8 cellular contexts compared by ENCODE assay signal in genomic region chr10:3805227-3805790, GRCh38. TPM values are rescaled to one million over a fixed set of nuclear protein-coding genes. Genes with fewer than 3 reads are reported as not detected.
DNase-seq lines count a peak whose midpoint lies in the region; ATAC-seq and TF ChIP-seq lines count a peak whose summit lies in the region.

No MANE protein-coding gene starts in this region.

- peaks cover 34% of the 10 kb centered on the region for H3K4me1 Mint-ChIP-seq in GM23338
- H3K4me1 Mint-ChIP-seq in activated naive CD4-positive, alpha-beta T cell treated with anti-CD3 and anti-CD28 coated beads for 36 hours (ENCODE audit: low read depth): peaks cover 73% of the 10 kb centered on the region

- H3K27me3 ChIP-seq in GM23338 (ENCODE audit: insufficient read depth) (no peaks in the 10 kb centered on the region), hepatocyte (no peaks in the 10 kb centered on the region), subcutaneous abdominal adipose tissue (ENCODE audit: control insufficient read depth in 5 of 5, insufficient read depth in 4 of 5, low read length in 5 of 5) (no peaks in the 10 kb centered on the region)

- H3K79me2 ChIP-seq in GM23338 (replicated peaks; ENCODE audit: insufficient read depth) (no peaks in the 10 kb centered on the region), hepatocyte (no peaks in the 10 kb centered on the region)

- H3K4me1 ChIP-seq in GM23338 (ENCODE audit: insufficient read depth): peaks cover 10% of the 10 kb centered on the region
- peaks cover 65% of the 10 kb centered on the region for H3K4me1 ChIP-seq in hepatocyte (ENCODE audit: insufficient read depth)
- peaks cover 10 to 61% (median 44%) of the 10 kb centered on the region in 5 donors for H3K4me1 ChIP-seq in subcutaneous abdominal adipose tissue (ENCODE audit: control insufficient read depth in 5 of 5, insufficient read depth in 5 of 5, low read length in 5 of 5)

- peak overlapping the region; percentile 17 to 76 (median 50) for H3K9ac ChIP-seq in subcutaneous abdominal adipose tissue (ENCODE audit: low read length in 5 of 5)

- H3K27ac ChIP-seq in GM23338 (ENCODE audit: low read depth) (no peak overlapping the region), hepatocyte (peak overlapping the region; percentile 98), subcutaneous abdominal adipose tissue (ENCODE audit: low read depth, low read length) (peak overlapping the region; percentile 98)

- H4K20me1 ChIP-seq in GM23338 (replicated peaks; ENCODE audit: insufficient read depth): no peaks in the 10 kb centered on the region
- H4K20me1 ChIP-seq in hepatocyte (ENCODE audit: insufficient read depth, poor library complexity, severe bottlenecking): no peaks in the 10 kb centered on the region

- no peaks in the 10 kb centered on the region for H3K36me3 ChIP-seq in GM23338 (ENCODE audit: insufficient read depth)
- H3K36me3 ChIP-seq in hepatocyte (replicated peaks; ENCODE audit: insufficient read depth, low read depth): no peaks in the 10 kb centered on the region
- no peaks in the 10 kb centered on the region for H3K36me3 ChIP-seq in subcutaneous abdominal adipose tissue (ENCODE audit: control insufficient read depth in 5 of 5, insufficient read depth in 5 of 5, low read length in 5 of 5)

- H3F3A ChIP-seq in GM23338 (replicated peaks; ENCODE audit: low read depth): no peaks in the 10 kb centered on the region

- no peak for ATAC-seq in GM23338

- H2AFZ ChIP-seq in GM23338 (peak overlapping the region; percentile 74; the same call in 1 of the 2 replicates), hepatocyte (no peak overlapping the region)

- H3K4me3 ChIP-seq in GM23338 (no peak overlapping the region), hepatocyte (no peak overlapping the region), subcutaneous abdominal adipose tissue (ENCODE audit: low read depth in 1 of 5, low read length in 5 of 5) (peak overlapping the region in 4 of 5 donors; percentile 8 to 54 (median 38))

- intact Hi-C loops in activated naive CD4-positive, alpha-beta T cell treated with anti-CD3 and anti-CD28 coated beads for 36 hours (cut with micrococcal nuclease): loop anchor here (1.0 to 10.0 kb wide), 10 partner anchors 24 to 845 kb away; no protein-coding TSS in a partner anchor

- no peak overlapping the region for H3K27ac Mint-ChIP-seq in GM23338
- no peak overlapping the region for H3K27ac Mint-ChIP-seq in activated naive CD4-positive, alpha-beta T cell treated with anti-CD3 and anti-CD28 coated beads for 36 hours

- no peak overlapping the region for H3K4me3 Mint-ChIP-seq in GM23338
- H3K4me3 Mint-ChIP-seq in activated naive CD4-positive, alpha-beta T cell treated with anti-CD3 and anti-CD28 coated beads for 36 hours: peak overlapping the region; percentile 35

- peaks cover 1% of the 10 kb centered on the region for H3K27me3 Mint-ChIP-seq in GM23338 (ENCODE audit: insufficient read depth, low read depth, poor library complexity)
- H3K27me3 Mint-ChIP-seq in activated naive CD4-positive, alpha-beta T cell treated with anti-CD3 and anti-CD28 coated beads for 36 hours (ENCODE audit: low read depth): no peaks in the 10 kb centered on the region

- no peaks in the 10 kb centered on the region for H3K36me3 Mint-ChIP-seq in GM23338 (ENCODE audit: low read depth)
- H3K36me3 Mint-ChIP-seq in activated naive CD4-positive, alpha-beta T cell treated with anti-CD3 and anti-CD28 coated beads for 36 hours (ENCODE audit: low read depth): no peaks in the 10 kb centered on the region

- H3K9me3 Mint-ChIP-seq in GM23338: no peaks in the 10 kb centered on the region
- H3K9me3 Mint-ChIP-seq in activated naive CD4-positive, alpha-beta T cell treated with anti-CD3 and anti-CD28 coated beads for 36 hours: no peaks in the 10 kb centered on the region

- H3K9me3 ChIP-seq in hepatocyte (ENCODE audit: low read depth) (no peaks in the 10 kb centered on the region), subcutaneous abdominal adipose tissue (ENCODE audit: control insufficient read depth in 5 of 5, low read length in 5 of 5) (no peaks in the 10 kb centered on the region)

- H3K4me2 ChIP-seq in GM23338 (no peak overlapping the region), hepatocyte (peak overlapping the region; percentile 10)

- TF ChIP-seq CTCF in GM23338 (conservative IDR thresholded peaks at IDR 0.05; ENCODE audit: low read depth in 2 of 2) (no peak), hepatocyte (IDR thresholded peaks at IDR 0.05; ENCODE audit: poor library complexity) (no peak)

- DNase-seq in Daoy (ENCODE audit: low read depth) (peak; percentile 71), GM23338 (ENCODE audit: low spot score) (no peak), NCI-H69 (lab: John Stamatoyannopoulos, UW) (peak; percentile 55), hepatocyte (ENCODE audit: low spot score) (no peak), NCI-H526 treated with DMSO at 0.1 percent for 48 hours (lab: John Stamatoyannopoulos, UW) (no peak), NCI-H1694 (lab: John Stamatoyannopoulos, UW) (no peak)
- peak; percentile 78 for DNase-seq in activated naive CD4-positive, alpha-beta T cell treated with anti-CD3 and anti-CD28 coated beads for 36 hours

- peaks cover 3% of the 10 kb centered on the region; the same call in 1 of the 2 replicates for H3K9me2 ChIP-seq in GM23338 (ENCODE audit: insufficient read depth)
- no peaks in the 10 kb centered on the region for H3K9me2 ChIP-seq in hepatocyte (replicated peaks; ENCODE audit: insufficient read depth)

- 78% methylated on average over 6 of the region's 6 CpGs for WGBS in hepatocyte (ENCODE audit: low lambda C conversion rate, missing lambda C conversion rate)

- CTCF ChIA-PET in activated naive CD4-positive, alpha-beta T cell treated with anti-CD3 and anti-CD28 coated beads for 36 hours (lab: Charles Lee): interaction anchor here (0.8 kb wide), 1 partner anchor 22 kb away, joined by 3 read pairs; no protein-coding TSS in a partner anchor

TF ChIP-seq in GM23338, 12 proteins besides CTCF, POLR2A, EP300 and RAD21 (continues in another document):
- no peak for TF ChIP-seq ZNF462 (CRISPR knock-in tag; IDR thresholded peaks at IDR 0.05)
- TF ChIP-seq NANOG (IDR thresholded peaks at IDR 0.05; ENCODE audit: borderline replicate concordance): no peak
- TF ChIP-seq STAT1 (IDR thresholded peaks at IDR 0.05; ENCODE audit: unreplicated experiment): no peak

RNA-seq across cellular contexts. Expression of gene KLF6, which starts 20.3 kb away (rescaled TPM):
- 7.5 and 11.6 TPM in 2 replicates for total RNA-seq in Daoy (2014; rRNA removed; shearing (Covaris generic))
- 18.0 and 19.6 TPM in 2 replicates for total RNA-seq in GM23338 (2014; rRNA removed; shearing (Covaris generic))
- polyA plus RNA-seq in GM23338 (2016; fragmentation: Nextera tagmentation; extraction: Ambion mirVana): 25.7 and 35.4 TPM in 2 replicates
- 10 to 100 TPM; 78.9 to 82.1 TPM for total RNA-seq in activated naive CD4-positive, alpha-beta T cell treated with anti-CD3 and anti-CD28 coated beads for 36 hours
- total RNA-seq in hepatocyte: 157 and 187 TPM in 2 replicates
- 602 and 816 TPM in 2 replicates for polyA plus RNA-seq in hepatocyte

Comparison
In these comparisons a context has a peak if more than half of its experiments do, and no peak if none do; other contexts are left out.
1. DNase-seq: peak in Daoy (single experiment), NCI-H69 (single experiment) and activated naive CD4-positive, alpha-beta T cell treated with anti-CD3 and anti-CD28 coated beads for 36 hours (single experiment); none in GM23338 (single experiment), hepatocyte (single experiment), NCI-H526 treated with DMSO at 0.1 percent for 48 hours (single experiment) and NCI-H1694 (single experiment).
2. H3K4me3 ChIP-seq: peak in subcutaneous abdominal adipose tissue (4 of 5); none in GM23338 (single experiment) and hepatocyte (single experiment).